9 cellular contexts compared by ENCODE assay signal in genomic region chr6:118663993-118664985, GRCh38. TPM values are rescaled to one million over a fixed set of nuclear protein-coding genes. Genes with fewer than 3 reads are reported as not detected.
A peak's percentile ranks its signal among the peaks of the same experiment; 100 is the strongest.
DNase-seq lines count a peak whose midpoint lies in the region; ATAC-seq and TF ChIP-seq lines count a peak whose summit lies in the region.
"Had no signal": no experiment of that assay in that cellular context is flagged by ENCODE, and none has a peak within 500 bp of the region (broad histone marks: within the 10 kb centered on the region; RNA-seq: fewer than 3 reads in every experiment).

No MANE protein-coding gene starts in this region.

- H3K4me3 ChIP-seq in GM12875 (ENCODE audit: low read depth, low read length) (peak overlapping the region; percentile 32), osteoblast (ENCODE audit: insufficient read depth, low read length) (peak overlapping the region; percentile 64), WERI-Rb-1 (ENCODE audit: low read depth, low read length) (no peak overlapping the region), brain microvascular endothelial cell (ENCODE audit: low read depth, low read length) (no peak overlapping the region)

- H3K36me3 ChIP-seq in osteoblast (ENCODE audit: insufficient read depth, low read length) (no peaks in the 10 kb centered on the region), WERI-Rb-1 (no peaks in the 10 kb centered on the region), brain microvascular endothelial cell (replicated peaks) (no peaks in the 10 kb centered on the region)

- H3K4me1 ChIP-seq in osteoblast (ENCODE audit: insufficient read depth, low read length): peaks cover 25% of the 10 kb centered on the region

- no peak for DNase-seq in activated naive CD4-positive, alpha-beta T cell treated with anti-CD3 and anti-CD28 coated beads, Interleukin-2, amount 50 U/mL, for 72 hours (ENCODE audit: low spot score in 2 of 2)
- peak; percentile 47 for DNase-seq in osteoblast (ENCODE audit: insufficient read length, low spot score, missing footprints)
- DNase-seq in T1000 (lab: John Stamatoyannopoulos, UW): no peak
- DNase-seq in WERI-Rb-1: no peak
- DNase-seq in pons (ENCODE audit: low spot score): no peak
- no peak for DNase-seq in brain microvascular endothelial cell
- DNase-seq: hippocampal formation had no signal

- peak overlapping the region; percentile 88 to 90 for H3K27ac Mint-ChIP-seq in activated naive CD4-positive, alpha-beta T cell treated with anti-CD3 and anti-CD28 coated beads, Interleukin-2, amount 50 U/mL, for 72 hours

- peak; percentile 48 for ATAC-seq in HG02571 (IDR thresholded peaks at IDR 0.05; ENCODE audit: unreplicated experiment)
- peak; percentile 59 to 72 for ATAC-seq in activated naive CD4-positive, alpha-beta T cell treated with anti-CD3 and anti-CD28 coated beads, Interleukin-2, amount 50 U/mL, for 72 hours

- H3K27me3 ChIP-seq in osteoblast (ENCODE audit: insufficient read depth, low read length): no peaks in the 10 kb centered on the region
- H3K27me3 ChIP-seq in WERI-Rb-1 (ENCODE audit: insufficient read depth, low read depth, severe bottlenecking): no peaks in the 10 kb centered on the region
- no peaks in the 10 kb centered on the region for H3K27me3 ChIP-seq in brain microvascular endothelial cell (replicated peaks)

- H3K9me3 Mint-ChIP-seq in activated naive CD4-positive, alpha-beta T cell treated with anti-CD3 and anti-CD28 coated beads, Interleukin-2, amount 50 U/mL, for 72 hours: no peaks in the 10 kb centered on the region

- in situ Hi-C loops in brain microvascular endothelial cell (cut with HindIII; ENCODE audit: low pct_ligation_motif_present, low sequenced_read_pairs): no loop called here

- H3K27ac ChIP-seq in osteoblast (ENCODE audit: low read depth, low read length) (peak overlapping the region; percentile 27), WERI-Rb-1 (no peak overlapping the region), brain microvascular endothelial cell (no peak overlapping the region)

- H2AFZ ChIP-seq in osteoblast (ENCODE audit: low read length): peak overlapping the region; percentile 62

- no peaks in the 10 kb centered on the region for H3K9me3 ChIP-seq in osteoblast (ENCODE audit: low read depth, low read length)
- H3K9me3 ChIP-seq in WERI-Rb-1 (ENCODE audit: severe bottlenecking): no peaks in the 10 kb centered on the region

- H3K4me2 ChIP-seq in osteoblast (ENCODE audit: insufficient read depth, low read length): peak overlapping the region; percentile 77

- no peaks in the 10 kb centered on the region for H4K20me1 ChIP-seq in osteoblast (ENCODE audit: insufficient read depth, low read length)

- TF ChIP-seq CTCF in GM12875 (IDR thresholded peaks at IDR 0.05; ENCODE audit: borderline replicate concordance, insufficient read depth, low read depth, low read length) (no peak), osteoblast (IDR thresholded peaks at IDR 0.05; ENCODE audit: extremely low read depth, low read depth, low read length) (no peak), WERI-Rb-1 (IDR thresholded peaks at IDR 0.05; ENCODE audit: low read depth, low read length) (no peak), brain microvascular endothelial cell (IDR thresholded peaks at IDR 0.05; ENCODE audit: low read depth, low read length, missing control alignments) (no peak)

- peaks cover 4 to 19% of the 10 kb centered on the region in 2 donors for H3K36me3 Mint-ChIP-seq in activated naive CD4-positive, alpha-beta T cell treated with anti-CD3 and anti-CD28 coated beads, Interleukin-2, amount 50 U/mL, for 72 hours

- no peaks in the 10 kb centered on the region for H3K79me2 ChIP-seq in osteoblast (ENCODE audit: insufficient read depth, low read length)

RNA-seq across cellular contexts. Expression of gene CEP85L, which starts 12.9 kb away (rescaled TPM):
- total RNA-seq in activated naive CD4-positive, alpha-beta T cell treated with anti-CD3 and anti-CD28 coated beads, Interleukin-2, amount 50 U/mL, for 72 hours: 10 to 100 TPM; 38.5 to 41.3 TPM
- 15.2 and 15.3 TPM in 2 replicates for total RNA-seq in osteoblast

Comparison
In these comparisons a context has a peak if more than half of its experiments do, and no peak if none do; other contexts are left out.
1. H3K4me3 ChIP-seq: peak in GM12875 (single experiment) and osteoblast (single experiment); none in WERI-Rb-1 (single experiment) and brain microvascular endothelial cell (single experiment).